Comparison of ENCODE assay signal across 20 cellular contexts in the genomic region with DNA sequence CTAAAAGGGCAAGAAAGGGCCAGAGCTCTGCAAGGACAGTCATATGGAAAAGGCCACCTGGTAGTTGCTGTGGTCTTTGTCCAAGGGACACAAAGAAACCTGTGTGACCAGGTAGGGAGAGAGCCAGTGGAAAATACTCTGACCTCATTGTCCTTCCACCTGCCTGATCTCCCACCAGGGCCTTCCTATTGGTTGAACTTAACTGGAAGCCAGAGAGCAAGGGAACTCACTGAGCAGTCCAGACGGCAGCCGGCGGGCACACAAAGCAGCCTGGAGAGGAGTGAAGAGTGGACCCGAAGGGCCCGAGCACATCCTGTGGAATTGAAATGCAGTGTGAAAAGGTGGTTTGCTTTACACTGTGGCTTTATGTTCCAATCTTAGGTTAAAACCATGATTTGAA.
DNase-seq lines count a peak whose midpoint lies in the region; ATAC-seq, FAIRE-seq and TF ChIP-seq lines count a peak whose summit lies in the region.
"Had no signal": no experiment of that assay in that cellular context is flagged by ENCODE, and none has a peak within 500 bp of the region (broad histone marks: within the 10 kb centered on the region; RNA-seq: fewer than 3 reads in every experiment).

No MANE protein-coding gene starts in this region.

- peaks cover 2% of the 10 kb centered on the region for H3K27me3 Mint-ChIP-seq in GM23338 (ENCODE audit: insufficient read depth, low read depth, poor library complexity)
- H3K27me3 Mint-ChIP-seq in H9 (ENCODE audit: low read depth), result no peaks in the 10 kb centered on the region
- H3K27me3 Mint-ChIP-seq in WTC11 (ENCODE audit: low read depth), result no peaks in the 10 kb centered on the region
- H3K27me3 Mint-ChIP-seq: CD4-positive, alpha-beta T cell; IgD-negative memory B cell had no signal

- CTCF ChIA-PET in WTC11 (lab: Charles Lee), result no interaction called here

- no peak overlapping the region for H3K18ac ChIP-seq in H9 (ENCODE audit: insufficient read length, low read depth, low read length)

- no peaks in the 10 kb centered on the region for H4K20me1 ChIP-seq in GM23338 (replicated peaks; ENCODE audit: insufficient read depth)
- no peaks in the 10 kb centered on the region for H4K20me1 ChIP-seq in H9 (ENCODE audit: control insufficient read depth, insufficient read depth, insufficient read length)

- H3K9ac ChIP-seq in H9 (ENCODE audit: extremely low read depth, insufficient read length, low read length), result no peak overlapping the region

- no peaks in the 10 kb centered on the region for H3F3A ChIP-seq in GM23338 (replicated peaks; ENCODE audit: low read depth)

- no peak overlapping the region for H2BK12ac ChIP-seq in H9 (ENCODE audit: insufficient read length, low read depth, low read length)

- H3K56ac ChIP-seq in H9 (ENCODE audit: insufficient read length, low read depth, low read length), result no peak overlapping the region

- H3K4me2 ChIP-seq in GM23338 (no peak overlapping the region), H9 (ENCODE audit: insufficient read depth, insufficient read length, low read length) (no peak overlapping the region)

- DNase-seq in GM23338 (ENCODE audit: low spot score) (peak; percentile 22), H9 (peak; percentile 41), WTC11 (ENCODE audit: low spot score) (peak; percentile 12), pancreas (peak in 3 of 6 donors; percentile 15 to 72 (median 37)), SIG-M5 (lab: John Stamatoyannopoulos, UW) (no peak), hypothalamus (lab: John Stamatoyannopoulos, UW) (no peak), globus pallidus (ENCODE audit: low spot score) (no peak)
- DNase-seq: ACHN; BE2C; Caco-2; CD4-positive, alpha-beta T cell; GDM1; HCEC 1CT; KBM-7 had no signal

- no peak overlapping the region for H3K4ac ChIP-seq in H9 (ENCODE audit: low read depth, low read length)

- H3K79me1 ChIP-seq in H9 (ENCODE audit: insufficient read depth, low read depth, low read length, poor library complexity, severe bottlenecking), result no peaks in the 10 kb centered on the region

- H3K4me3 ChIP-seq in GM23338 (no peak overlapping the region), pancreas (no peak overlapping the region)

- H3K27me3 ChIP-seq in GM23338 (ENCODE audit: insufficient read depth) (no peaks in the 10 kb centered on the region), H9 (ENCODE audit: insufficient read depth, low read length) (no peaks in the 10 kb centered on the region), pancreas (no peaks in the 10 kb centered on the region)
- H3K27me3 ChIP-seq: BE2C had no signal

- no peak overlapping the region for H3K14ac ChIP-seq in H9 (ENCODE audit: insufficient read depth, low read length)

- POLR2A ChIA-PET in WTC11 (lab: Charles Lee), result no interaction called here

- peaks cover 6% of the 10 kb centered on the region; the same call in 1 of the 2 replicates for H3K4me1 ChIP-seq in GM23338 (ENCODE audit: insufficient read depth)
- no peaks in the 10 kb centered on the region for H3K4me1 ChIP-seq in H9 (ENCODE audit: insufficient read depth, low read length)
- H3K4me1 ChIP-seq in pancreas, result peaks cover 0 to 14% (median 0%) of the 10 kb centered on the region in 3 donors
- H3K4me1 ChIP-seq: BE2C, Caco-2 had no signal

- no peak overlapping the region for H2BK5ac ChIP-seq in H9 (ENCODE audit: insufficient read length, low read length)

- H3K9me3 Mint-ChIP-seq in GM23338, result peaks cover 9% of the 10 kb centered on the region
- peaks cover 6 to 12% of the 10 kb centered on the region in 2 experiments; a peak in 4 of 5 replicates for H3K9me3 Mint-ChIP-seq in H9
- H3K9me3 Mint-ChIP-seq in WTC11, result peaks cover 28% of the 10 kb centered on the region

- no peak overlapping the region for H4K8ac ChIP-seq in H9 (replicated peaks; ENCODE audit: insufficient read length, low read depth, low read length)

- no peak for FAIRE-seq in pancreas (lab: Jason Lieb, UNC)
- FAIRE-seq: A204.1, D721Med, H1 had no signal

- H3K27ac ChIP-seq in GM23338 (ENCODE audit: low read depth), result no peak overlapping the region
- no peak overlapping the region for H3K27ac ChIP-seq in H9 (ENCODE audit: insufficient read length, low read depth, low read length)
- H3K27ac ChIP-seq in pancreas, result peak overlapping the region in 1 of 4 donors; percentile 72
- H3K27ac ChIP-seq: C4-2B, HL-60 had no signal

- no peak overlapping the region for H4K91ac ChIP-seq in H9 (ENCODE audit: insufficient read length, low read depth, low read length)

- no peak overlapping the region for H3T11ph ChIP-seq in H9 (ENCODE audit: low read length)

- no peak overlapping the region for H2AK5ac ChIP-seq in H9 (ENCODE audit: insufficient read length, low read length)

- TF ChIP-seq CTCF in GM23338 (conservative IDR thresholded peaks at IDR 0.05; ENCODE audit: low read depth in 2 of 2), result no peak
- TF ChIP-seq CTCF in H9 (conservative IDR thresholded peaks at IDR 0.05), result no peak
- no peak for TF ChIP-seq CTCF in WTC11 (IDR thresholded peaks at IDR 0.05)
- TF ChIP-seq CTCF in pancreas (IDR thresholded peaks at IDR 0.05), result no peak

- H3K4me1 Mint-ChIP-seq in GM23338 (peaks cover 15% of the 10 kb centered on the region), H9 (peaks cover 12% of the 10 kb centered on the region in 2 experiments), WTC11 (peaks cover 13% of the 10 kb centered on the region)
- H3K4me1 Mint-ChIP-seq: IgD-negative memory B cell had no signal

- ATAC-seq in GM23338, result peak; percentile 88
- peak; percentile 89 for ATAC-seq in WTC11
- peak in 3 of 4 donors; percentile 58 to 86 (median 84) for ATAC-seq in pancreas

- no peak overlapping the region for H2BK15ac ChIP-seq in H9 (ENCODE audit: low read depth, low read length)

- H3K9me2 ChIP-seq in GM23338 (ENCODE audit: insufficient read depth), result no peaks in the 10 kb centered on the region

- H3K27ac Mint-ChIP-seq in GM23338 (peak overlapping the region; percentile 47; the same call in 1 of the 2 replicates), H9 (peak overlapping the region; percentile 7 to 56 (median 31); a peak in 2 of 7 replicates), WTC11 (no peak overlapping the region; the same call in 1 of the 2 replicates)
- H3K27ac Mint-ChIP-seq: CD4-positive, alpha-beta T cell; IgD-negative memory B cell had no signal

- no CpG with 5 or more reads among the region's 5 CpGs for WGBS in H9 (ENCODE audit: extremely low coverage, insufficient read length, low lambda C conversion rate)
- WGBS in pancreas, 2 donors, result 52 to 69% methylated on average over 5 of the region's 5 CpGs

- no peak overlapping the region for H4K5ac ChIP-seq in H9 (ENCODE audit: insufficient read length, low read depth, low read length)

- no peaks in the 10 kb centered on the region for H3K23me2 ChIP-seq in H9 (ENCODE audit: insufficient read length, low read depth, low read length, poor library complexity, severe bottlenecking)

- no peak overlapping the region for H3K23ac ChIP-seq in H9 (ENCODE audit: insufficient read length, low read depth, low read length)

- no peak overlapping the region for H2AFZ ChIP-seq in GM23338
- H2AFZ ChIP-seq in H9 (ENCODE audit: low read length), result no peak overlapping the region

- H3K9me3 ChIP-seq in H9 (ENCODE audit: control insufficient read depth, low read depth, low read length), result no peaks in the 10 kb centered on the region
- no peaks in the 10 kb centered on the region for H3K9me3 ChIP-seq in pancreas
- H3K9me3 ChIP-seq: BE2C, Caco-2 had no signal

- no peak overlapping the region for H2BK20ac ChIP-seq in H9 (ENCODE audit: low read depth, low read length, poor library complexity, severe bottlenecking)

- no peak overlapping the region for H3K4me3 Mint-ChIP-seq in GM23338
- no peak overlapping the region for H3K4me3 Mint-ChIP-seq in H9
- H3K4me3 Mint-ChIP-seq in WTC11, result no peak overlapping the region
- H3K4me3 Mint-ChIP-seq: CD4-positive, alpha-beta T cell; IgD-negative memory B cell had no signal

- H3K36me3 ChIP-seq in GM23338 (ENCODE audit: insufficient read depth) (no peaks in the 10 kb centered on the region), pancreas (no peaks in the 10 kb centered on the region)
- H3K36me3 ChIP-seq: BE2C had no signal

- no peak overlapping the region for H2BK120ac ChIP-seq in H9 (ENCODE audit: low read depth, low read length, poor library complexity, severe bottlenecking)

- H3K79me2 ChIP-seq in GM23338 (replicated peaks; ENCODE audit: insufficient read depth) (no peaks in the 10 kb centered on the region), H9 (ENCODE audit: insufficient read depth, low read length) (no peaks in the 10 kb centered on the region)

- intact Hi-C loops in pancreas (cut with DNase I), result no loop called here

- peaks cover 17% of the 10 kb centered on the region for H3K36me3 Mint-ChIP-seq in GM23338 (ENCODE audit: low read depth)
- peaks cover 0 to 11% (median 3%) of the 10 kb centered on the region in 3 experiments; a peak in 4 of 7 replicates for H3K36me3 Mint-ChIP-seq in H9 (ENCODE audit: insufficient read depth in 1 of 3, low read depth in 3 of 3)
- peaks cover 15% of the 10 kb centered on the region for H3K36me3 Mint-ChIP-seq in WTC11
- H3K36me3 Mint-ChIP-seq: IgD-negative memory B cell had no signal

TF ChIP-seq in WTC11, 78 proteins besides CTCF, POLR2A, EP300 and RAD21 (continues in another document):
- no peak for TF ChIP-seq GABPB1 (CRISPR knock-in tag; IDR thresholded peaks at IDR 0.05)
- TF ChIP-seq, protein P1, sequence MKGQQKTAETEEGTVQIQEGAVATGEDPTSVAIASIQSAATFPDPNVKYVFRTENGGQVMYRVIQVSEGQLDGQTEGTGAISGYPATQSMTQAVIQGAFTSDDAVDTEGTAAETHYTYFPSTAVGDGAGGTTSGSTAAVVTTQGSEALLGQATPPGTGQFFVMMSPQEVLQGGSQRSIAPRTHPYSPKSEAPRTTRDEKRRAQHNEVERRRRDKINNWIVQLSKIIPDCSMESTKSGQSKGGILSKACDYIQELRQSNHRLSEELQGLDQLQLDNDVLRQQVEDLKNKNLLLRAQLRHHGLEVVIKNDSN (CRISPR knock-in tag; IDR thresholded peaks at IDR 0.05), result no peak
- TF ChIP-seq TEAD1 (CRISPR knock-in tag; IDR thresholded peaks at IDR 0.05), result no peak

Comparison
In these comparisons a context has a peak if more than half of its experiments do, and no peak if none do; other contexts are left out.
1. DNase-seq: peak in GM23338 (single experiment), H9 (single experiment) and WTC11 (single experiment); none in SIG-M5 (single experiment), hypothalamus (0 of 51) and globus pallidus (single experiment).
2. Peak in every context shown above with its lines, with median percentiles within 50 percentile points of each other: ATAC-seq.